19 cellular contexts compared by ENCODE assay signal in the genomic region with DNA sequence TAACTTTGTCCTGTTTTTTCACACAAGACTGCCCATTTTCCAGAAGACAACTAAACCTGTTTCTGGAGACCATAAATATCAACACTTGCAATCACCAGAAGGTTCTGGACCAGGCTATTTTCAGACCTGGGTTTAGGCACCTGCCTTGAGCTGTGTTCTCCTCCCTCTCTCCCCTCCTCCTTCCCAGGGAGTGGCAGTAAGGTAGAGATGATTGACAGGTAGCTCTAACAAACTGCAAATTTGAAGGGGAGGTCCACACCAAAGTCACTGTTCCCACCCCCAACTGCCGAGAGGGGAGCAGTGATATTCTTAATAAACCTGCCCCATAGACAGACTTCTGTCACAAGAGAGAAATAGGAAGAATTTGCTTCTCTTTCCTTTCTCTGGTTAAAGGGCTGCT.
"Had no signal": no experiment of that assay in that cellular context is flagged by ENCODE, and none has a peak within 500 bp of the region (broad histone marks: within the 10 kb centered on the region; RNA-seq: fewer than 3 reads in every experiment).

No MANE protein-coding gene starts in this region.

- DNase-seq: activated CD4-positive, alpha-beta T cell treated with anti-CD3 and anti-CD28 coated beads, Interleukin-2, amount 10 ng/mL, durations not matched to agents 7 days and 5 days; activated gamma-delta T cell; cortex of kidney; endodermal cell; esophagus squamous epithelium; gastrocnemius medialis; hippocampal formation; mesenchymal stem cell; nephron progenitor cell; pancreas; psoas muscle; spleen; stimulated activated naive CD4-positive, alpha-beta T cell; SW 1271; T-helper 17 cell; upper lobe of left lung had no signal

- H3K4me3 Mint-ChIP-seq: activated CD4-positive, alpha-beta T cell treated with anti-CD3 and anti-CD28 coated beads, Interleukin-2, amount 10 ng/mL, durations not matched to agents 7 days and 5 days; endodermal cell; nephron progenitor cell; T-helper 17 cell had no signal

- H3K27ac Mint-ChIP-seq: activated CD4-positive, alpha-beta T cell treated with anti-CD3 and anti-CD28 coated beads, Interleukin-2, amount 10 ng/mL, durations not matched to agents 7 days and 5 days; endodermal cell; nephron progenitor cell; T-helper 17 cell had no signal

- H3K27ac ChIP-seq: cardiac muscle cell, esophagus squamous epithelium, gastrocnemius medialis, pancreas, psoas muscle, right atrium auricular region, spleen, upper lobe of left lung had no signal

- ATAC-seq: activated CD4-positive, CD25-positive, alpha-beta regulatory T cell treated with anti-CD3 and anti-CD28 coated beads, Interleukin-2, amount 50 U/mL, for 24 hours; pancreas; psoas muscle; T-helper 17 cell had no signal

- H3K9me3 ChIP-seq: esophagus squamous epithelium, gastrocnemius medialis, pancreas, psoas muscle, right atrium auricular region, spleen, upper lobe of left lung had no signal

- H3K36me3 ChIP-seq: cardiac muscle cell, esophagus squamous epithelium, gastrocnemius medialis, pancreas, right atrium auricular region, spleen, upper lobe of left lung had no signal

- H3K4me3 ChIP-seq: cardiac muscle cell, esophagus squamous epithelium, pancreas, psoas muscle, right atrium auricular region, spleen, upper lobe of left lung had no signal

- H3K27me3 ChIP-seq: cardiac muscle cell, gastrocnemius medialis, pancreas, right atrium auricular region, spleen, upper lobe of left lung had no signal

- H3K9me3 Mint-ChIP-seq: activated CD4-positive, alpha-beta T cell treated with anti-CD3 and anti-CD28 coated beads, Interleukin-2, amount 10 ng/mL, durations not matched to agents 7 days and 5 days; endodermal cell; nephron progenitor cell had no signal

- H3K4me1 ChIP-seq: esophagus squamous epithelium, pancreas, right atrium auricular region, upper lobe of left lung had no signal
